In the genomic region with DNA sequence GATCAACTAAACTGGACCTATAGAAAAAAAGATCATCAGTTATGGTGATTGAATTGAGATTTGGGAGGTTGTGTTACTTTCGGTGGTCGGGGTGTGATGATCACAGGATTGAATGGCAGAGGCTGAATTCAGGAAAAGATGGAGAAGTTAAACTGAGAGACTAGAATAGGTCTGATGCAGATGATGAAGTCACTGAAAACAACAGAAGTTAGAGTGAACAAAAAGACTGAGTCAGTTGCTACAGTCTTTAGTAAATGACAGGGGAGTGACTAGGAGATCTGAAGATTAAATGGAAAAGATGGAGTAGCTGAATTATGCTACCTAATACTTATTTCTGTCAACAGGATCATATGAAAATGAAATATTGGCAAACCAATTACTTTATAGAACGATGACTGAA, we compare ENCODE assay signal across 23 cellular contexts.
"Had no signal": no experiment of that assay in that cellular context is flagged by ENCODE, and none has a peak within 500 bp of the region (broad histone marks: within the 10 kb centered on the region; RNA-seq: fewer than 3 reads in every experiment).

No MANE protein-coding gene starts in this region.

- ATAC-seq: HepG2, Panc1, PC-3, Right ventricle myocardium inferior had no signal

- FAIRE-seq: HepG2 had no signal

- H3K27ac ChIP-seq: SJSA1, SK-N-MC had no signal

- H3K4me1 ChIP-seq: SJSA1 had no signal

- H3K27me3 ChIP-seq: MG63, SJSA1 had no signal

- H3K9me3 ChIP-seq: MG63, SJSA1 had no signal

- H3K36me3 ChIP-seq: MG63, SJSA1 had no signal

- H3K4me3 ChIP-seq: MG63, SJSA1, SK-N-MC had no signal

- DNase-seq: IMR-90, Karpas-422, KG1, MG63, NCI-H1092 treated with DMSO at 0.1 percent for 48 hours, NCI-H1436, NCI-H187, NCI-H2029, NCI-H2081 treated with DMSO at 0.1 percent for 48 hours, NCI-H2171, NCI-H226, NCI-H446, NCI-H510A, NCI-H524 treated with DMSO at 0.1 percent for 48 hours, NCI-H69, NCI-H774, PC-3, SHP77 treated with DMSO at 0.1 percent for 48 hours had no signal
